ENCODE assay signal across 15 cellular contexts in the genomic region with DNA sequence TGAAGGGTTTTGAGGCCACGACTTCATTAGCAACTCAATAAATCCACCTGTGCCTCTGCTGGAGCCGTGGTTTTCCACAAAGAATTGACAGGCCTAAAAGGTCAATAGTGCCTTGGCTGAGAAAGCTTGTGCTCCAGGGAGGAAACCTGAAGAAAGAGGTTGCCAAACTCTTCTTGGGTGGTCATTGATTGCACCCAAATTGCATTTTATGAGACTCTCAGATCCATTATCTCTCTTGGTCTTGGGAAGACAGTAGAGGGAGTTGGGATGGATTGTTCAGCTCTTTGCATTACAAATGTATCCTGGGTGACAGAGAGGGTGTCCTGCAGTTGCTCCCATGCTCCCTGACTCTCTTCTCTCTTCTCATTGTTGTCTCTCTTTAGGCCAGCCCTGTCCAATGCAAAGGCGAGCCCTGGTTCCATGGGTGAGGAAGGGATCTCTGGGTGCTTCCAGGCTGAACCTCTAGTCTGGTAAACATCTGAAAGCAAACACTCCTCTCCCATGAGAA. TPM values are rescaled to one million over a fixed set of nuclear protein-coding genes. Genes with fewer than 3 reads are reported as not detected.
"Had no signal": no experiment of that assay in that cellular context is flagged by ENCODE, and none has a peak within 500 bp of the region (broad histone marks: within the 10 kb centered on the region; RNA-seq: fewer than 3 reads in every experiment).

No MANE protein-coding gene starts in this region.

- H3K36me3 Mint-ChIP-seq: stimulated activated effector memory CD8-positive, alpha-beta T cell treated with anti-CD3 and anti-CD28 coated beads, Interleukin-12 subunit alpha, Interleukin-12 subunit beta, amount 100 ng/mL, for 72 hours had no signal

- H3K4me1 Mint-ChIP-seq: stimulated activated effector memory CD8-positive, alpha-beta T cell treated with anti-CD3 and anti-CD28 coated beads, Interleukin-12 subunit alpha, Interleukin-12 subunit beta, amount 100 ng/mL, for 72 hours had no signal

- H3K36me3 ChIP-seq: cardiac muscle cell, lower lobe of right lung, neutrophil, right atrium auricular region had no signal

- H3K27ac ChIP-seq: cardiac muscle cell, lower lobe of right lung, neutrophil, right atrium auricular region, VCaP had no signal

- H3K9me3 Mint-ChIP-seq: stimulated activated effector memory CD8-positive, alpha-beta T cell treated with anti-CD3 and anti-CD28 coated beads, Interleukin-12 subunit alpha, Interleukin-12 subunit beta, amount 100 ng/mL, for 72 hours had no signal

- H3K4me3 ChIP-seq: cardiac muscle cell, lower lobe of right lung, right atrium auricular region had no signal

- H3K27ac Mint-ChIP-seq: stimulated activated effector memory CD8-positive, alpha-beta T cell treated with anti-CD3 and anti-CD28 coated beads, Interleukin-12 subunit alpha, Interleukin-12 subunit beta, amount 100 ng/mL, for 72 hours had no signal

- H3K4me3 Mint-ChIP-seq: stimulated activated effector memory CD8-positive, alpha-beta T cell treated with anti-CD3 and anti-CD28 coated beads, Interleukin-12 subunit alpha, Interleukin-12 subunit beta, amount 100 ng/mL, for 72 hours had no signal

- H3K9me3 ChIP-seq: lower lobe of right lung, neutrophil, right atrium auricular region had no signal

- DNase-seq: activated CD4-positive, alpha-beta T cell treated with anti-CD3 and anti-CD28 coated beads for 4 hours; activated naive CD4-positive, alpha-beta T cell treated with Interleukin-2 at 50 U/mL for 16 hours; foreskin melanocyte; head of caudate nucleus; lower lobe of right lung; midbrain; small intestine; T-helper 1 cell; trophoblast cell had no signal

- H3K27me3 ChIP-seq: cardiac muscle cell, neutrophil, right atrium auricular region had no signal

- H3K4me1 ChIP-seq: lower lobe of right lung, right atrium auricular region had no signal

RNA-seq across cellular contexts. Expression of a gene that starts 46.1 kb away (rescaled TPM):
- total RNA-seq: posterior vena cava, right atrium auricular region had no signal
- polyA plus RNA-seq: cardiac muscle cell had no signal
